Comparison of ENCODE assay signal across 12 cellular contexts in genomic region chr6:44735631-44735963, GRCh38.
A peak's percentile ranks its signal among the peaks of the same experiment; 100 is the strongest.
DNase-seq lines count a peak whose midpoint lies in the region; ATAC-seq and TF ChIP-seq lines count a peak whose summit lies in the region.
"Had no signal": no experiment of that assay in that cellular context is flagged by ENCODE, and none has a peak within 500 bp of the region (broad histone marks: within the 10 kb centered on the region; RNA-seq: fewer than 3 reads in every experiment).

No MANE protein-coding gene starts in this region.

- H3K4me1 Mint-ChIP-seq in CD4-positive, alpha-beta memory T cell = peaks cover 0 to 5% (median under 1%) of the 10 kb centered on the region in 4 donors
- peaks cover 17% of the 10 kb centered on the region for H3K4me1 Mint-ChIP-seq in endothelial cell (ENCODE audit: unreplicated experiment)

- H3K27me3 ChIP-seq in Peyer's patch = no peaks in the 10 kb centered on the region
- H3K27me3 ChIP-seq in CD4-positive, alpha-beta memory T cell (ENCODE audit: insufficient read depth, low read length) = no peaks in the 10 kb centered on the region
- H3K27me3 ChIP-seq: thyroid gland had no signal

- ATAC-seq in GM18870 (IDR thresholded peaks at IDR 0.05; ENCODE audit: unreplicated experiment) (peak; percentile 43), HG03342 (IDR thresholded peaks at IDR 0.05; ENCODE audit: unreplicated experiment) (peak; percentile 57)

- H3K27ac Mint-ChIP-seq in CD4-positive, alpha-beta memory T cell = peak overlapping the region in 1 of 7 donors; percentile 54
- H3K27ac Mint-ChIP-seq in endothelial cell (ENCODE audit: unreplicated experiment) = no peak overlapping the region

- H3K27me3 Mint-ChIP-seq in CD4-positive, alpha-beta memory T cell = no peaks in the 10 kb centered on the region
- no peaks in the 10 kb centered on the region for H3K27me3 Mint-ChIP-seq in endothelial cell (ENCODE audit: unreplicated experiment)

- H3K9me3 ChIP-seq in Peyer's patch = no peaks in the 10 kb centered on the region
- no peaks in the 10 kb centered on the region for H3K9me3 ChIP-seq in CD4-positive, alpha-beta memory T cell (ENCODE audit: control insufficient read depth in 1 of 2, low read length in 2 of 2)
- H3K9me3 ChIP-seq: thyroid gland had no signal

- no peak overlapping the region for H3K4me3 ChIP-seq in AG04449 (ENCODE audit: low read depth, low read length)
- H3K4me3 ChIP-seq in choroid plexus epithelial cell (ENCODE audit: low read depth, low read length) = no peak overlapping the region
- no peak overlapping the region for H3K4me3 ChIP-seq in Peyer's patch
- H3K4me3 ChIP-seq in CD4-positive, alpha-beta memory T cell (ENCODE audit: low read length in 2 of 2) = no peak overlapping the region
- H3K4me3 ChIP-seq: thyroid gland had no signal

- no peaks in the 10 kb centered on the region for H3K36me3 Mint-ChIP-seq in CD4-positive, alpha-beta memory T cell
- H3K36me3 Mint-ChIP-seq in endothelial cell (ENCODE audit: low read depth, unreplicated experiment) = no peaks in the 10 kb centered on the region

- POLR2A ChIA-PET in AG04449 (lab: Yijun Ruan, JAX) = no interaction called here
- POLR2A ChIA-PET in CD4-positive, alpha-beta memory T cell (lab: Charles Lee; ENCODE audit: partially characterized antibody) = no interaction called here

- H3K36me3 ChIP-seq in Peyer's patch = no peaks in the 10 kb centered on the region
- H3K36me3 ChIP-seq in CD4-positive, alpha-beta memory T cell (ENCODE audit: insufficient read depth, low read length) = no peaks in the 10 kb centered on the region
- H3K36me3 ChIP-seq: thyroid gland had no signal

- H3K27ac ChIP-seq in Peyer's patch = no peak overlapping the region
- no peak overlapping the region for H3K27ac ChIP-seq in CD4-positive, alpha-beta memory T cell (ENCODE audit: low read depth, low read length)
- H3K27ac ChIP-seq: thyroid gland had no signal

- DNase-seq in AG04449 (ENCODE audit: low read depth, low spot score) = peak; percentile 24
- DNase-seq in choroid plexus epithelial cell (ENCODE audit: low read depth) = peak; percentile 63
- DNase-seq in Peyer's patch = no peak
- no peak for DNase-seq in CD4-positive, alpha-beta memory T cell
- no peak for DNase-seq in endothelial cell (ENCODE audit: low spot score)
- DNase-seq in T-helper 1 cell = no peak
- DNase-seq: DMS79 treated with DMSO at 0.1 percent for 48 hours, NCI-H446 treated with DMSO at 0.1 percent for 48 hours, posterior cingulate gyrus, thyroid gland had no signal

- no peak overlapping the region for H3K4me3 Mint-ChIP-seq in CD4-positive, alpha-beta memory T cell
- H3K4me3 Mint-ChIP-seq in endothelial cell (ENCODE audit: unreplicated experiment) = no peak overlapping the region

- no peak for TF ChIP-seq CTCF in AG04449 (IDR thresholded peaks at IDR 0.05; ENCODE audit: insufficient read depth, low read length, missing control alignments)
- no peak for TF ChIP-seq CTCF in choroid plexus epithelial cell (conservative IDR thresholded peaks at IDR 0.05; ENCODE audit: low read depth, low read length)
- no peak for TF ChIP-seq CTCF in Peyer's patch (IDR thresholded peaks at IDR 0.05)
- TF ChIP-seq CTCF in endothelial cell (IDR thresholded peaks at IDR 0.05; ENCODE audit: unreplicated experiment) = no peak

- no peak for TF ChIP-seq POLR2A in Peyer's patch (IDR thresholded peaks at IDR 0.05)

- CTCF ChIA-PET in AG04449 (lab: Yijun Ruan, JAX) = no interaction called here
- CTCF ChIA-PET in CD4-positive, alpha-beta memory T cell (lab: Charles Lee; ENCODE audit: partially characterized antibody) = no interaction called here

- H3K9me3 Mint-ChIP-seq in CD4-positive, alpha-beta memory T cell = no peaks in the 10 kb centered on the region
- H3K9me3 Mint-ChIP-seq in endothelial cell (ENCODE audit: unreplicated experiment) = no peaks in the 10 kb centered on the region

- intact Hi-C loops in CD4-positive, alpha-beta memory T cell (cut with micrococcal nuclease) = no loop called here

- peaks cover 0 to 8% (median 0%) of the 10 kb centered on the region in 4 donors for H3K4me1 ChIP-seq in Peyer's patch
- no peaks in the 10 kb centered on the region for H3K4me1 ChIP-seq in CD4-positive, alpha-beta memory T cell (ENCODE audit: insufficient read depth, low read length)

Comparison
In these comparisons a context has a peak if more than half of its experiments do, and no peak if none do; other contexts are left out.
1. DNase-seq: peak in AG04449 (single experiment) and choroid plexus epithelial cell (single experiment); none in Peyer's patch (0 of 3), CD4-positive, alpha-beta memory T cell (0 of 5), endothelial cell (single experiment) and T-helper 1 cell (0 of 5).